ENCODE assay signal across 8 cellular contexts in the genomic region with DNA sequence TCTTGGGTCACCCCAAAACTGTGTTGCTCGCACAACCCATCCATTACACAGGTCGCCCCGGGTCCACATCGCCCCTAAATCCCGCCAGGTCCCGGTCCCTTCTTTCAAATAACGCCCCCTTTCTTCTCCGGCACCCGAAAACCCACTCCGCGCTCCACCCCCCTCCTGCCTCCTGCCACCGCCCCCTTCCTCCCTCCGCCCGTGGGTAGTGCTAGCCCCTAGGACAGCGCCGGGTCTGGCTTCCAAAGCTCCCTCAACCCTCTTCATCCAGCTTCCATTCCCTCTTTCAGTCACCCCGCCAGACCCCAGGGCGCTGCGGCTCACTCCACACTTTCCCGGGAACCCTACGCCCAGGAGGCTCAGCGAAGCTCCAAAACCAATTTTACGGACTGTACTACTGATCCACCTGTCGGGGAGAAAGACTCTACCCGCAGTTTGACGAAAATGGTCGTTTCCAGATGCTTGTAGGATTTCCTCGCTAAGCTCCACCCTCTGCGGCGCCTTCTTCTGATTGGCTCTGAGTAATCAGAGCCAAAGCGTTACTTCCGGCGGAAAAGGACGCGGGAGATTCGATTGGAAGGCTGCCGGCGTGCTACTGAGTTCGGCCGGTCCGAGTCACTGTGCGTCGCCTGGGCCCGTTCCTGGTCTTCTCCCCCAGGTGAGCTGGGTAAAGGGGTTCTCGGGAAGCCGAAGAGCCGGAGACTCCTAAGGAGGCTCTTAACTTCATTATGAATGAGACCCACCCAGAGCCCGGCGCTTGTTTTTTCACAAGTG. TPM values are rescaled to one million over a fixed set of nuclear protein-coding genes. Genes with fewer than 3 reads are reported as not detected.
DNase-seq lines count a peak whose midpoint lies in the region; ATAC-seq and TF ChIP-seq lines count a peak whose summit lies in the region.

A gene with protein sequence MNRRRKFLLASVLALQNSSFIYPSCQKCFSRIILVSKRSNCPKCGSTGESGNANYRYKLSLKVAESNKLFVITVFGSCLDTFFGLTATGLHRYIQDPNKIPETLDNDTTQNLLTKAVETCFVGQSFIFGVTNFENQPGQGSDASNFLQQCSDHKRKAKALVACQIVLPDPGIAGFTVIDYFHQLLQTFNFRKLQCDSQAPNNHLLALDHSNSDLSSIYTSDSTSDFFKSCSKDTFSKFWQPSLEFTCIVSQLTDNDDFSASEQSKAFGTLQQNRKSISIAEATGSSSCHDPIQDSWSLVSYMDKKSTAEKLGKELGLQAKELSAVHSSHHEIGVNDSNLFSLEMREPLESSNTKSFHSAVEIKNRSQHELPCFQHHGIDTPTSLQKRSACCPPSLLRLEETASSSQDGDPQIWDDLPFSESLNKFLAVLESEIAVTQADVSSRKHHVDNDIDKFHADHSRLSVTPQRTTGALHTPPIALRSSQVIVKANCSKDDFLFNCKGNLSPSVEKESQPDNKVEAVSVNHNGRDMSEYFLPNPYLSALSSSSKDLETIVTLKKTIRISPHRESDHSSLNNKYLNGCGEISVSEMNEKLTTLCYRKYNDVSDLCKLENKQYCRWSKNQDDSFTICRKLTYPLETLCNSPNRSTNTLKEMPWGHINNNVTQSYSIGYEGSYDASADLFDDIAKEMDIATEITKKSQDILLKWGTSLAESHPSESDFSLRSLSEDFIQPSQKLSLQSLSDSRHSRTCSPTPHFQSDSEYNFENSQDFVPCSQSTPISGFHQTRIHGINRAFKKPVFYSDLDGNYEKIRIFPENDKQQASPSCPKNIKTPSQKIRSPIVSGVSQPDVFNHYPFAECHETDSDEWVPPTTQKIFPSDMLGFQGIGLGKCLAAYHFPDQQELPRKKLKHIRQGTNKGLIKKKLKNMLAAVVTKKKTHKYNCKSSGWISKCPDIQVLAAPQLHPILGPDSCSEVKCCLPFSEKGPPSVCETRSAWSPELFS (plus strand): TSS at position 572 of the 774 bp plus-strand sequence. CDS start 13,003 bp downstream, outside the sequence.

- no peaks in the 10 kb centered on the region for H3K9me3 Mint-ChIP-seq in activated B cell treated with CpG ODN at 0.5 μM for 24 hours
- H3K9me3 Mint-ChIP-seq in immature natural killer cell: no peaks in the 10 kb centered on the region

- intact Hi-C loops in activated B cell treated with CpG ODN at 0.5 μM for 24 hours (cut with micrococcal nuclease): loop anchor here (1.0 kb wide), 6 partner anchors 96 to 385 kb away; a partner anchor contains a TSS

- H3K4me1 Mint-ChIP-seq in activated B cell treated with CpG ODN at 0.5 μM for 24 hours (peaks cover 51% of the 10 kb centered on the region), immature natural killer cell (peaks cover 28 to 50% of the 10 kb centered on the region in 2 donors)

- H3K27me3 Mint-ChIP-seq in activated B cell treated with CpG ODN at 0.5 μM for 24 hours (no peaks in the 10 kb centered on the region), immature natural killer cell (ENCODE audit: low read depth in 3 of 3) (peaks cover 8 to 13% (median 8%) of the 10 kb centered on the region in 3 donors)

- POLR2A ChIA-PET in AG04449 (lab: Yijun Ruan, JAX): interaction anchor here (0.6 to 2.1 kb wide), 4 partner anchors 16 to 308 kb away, joined by 3 to 18 read pairs (median 4); a partner anchor contains a TSS
- POLR2A ChIA-PET in activated B cell treated with CpG ODN at 0.5 μM for 24 hours (lab: Charles Lee): interaction anchor here (0.6 to 4.4 kb wide), 31 partner anchors 9 to 391 kb away, joined by 3 to 86 read pairs (median 4); a partner anchor contains a TSS

- H3K27ac Mint-ChIP-seq in activated B cell treated with CpG ODN at 0.5 μM for 24 hours (peak within 1 kb of the TSS; percentile 99), immature natural killer cell (peak within 1 kb of the TSS; percentile 93 to 100 (median 98))

- TF ChIP-seq CTCF in AG04449 (IDR thresholded peaks at IDR 0.05; ENCODE audit: insufficient read depth, low read length, missing control alignments) (no peak), activated B cell treated with CpG ODN at 0.5 μM for 24 hours (IDR thresholded peaks at IDR 0.05) (no peak)

- peak within 1 kb of the TSS; percentile 100 for H3K4me3 Mint-ChIP-seq in activated B cell treated with CpG ODN at 0.5 μM for 24 hours
- H3K4me3 Mint-ChIP-seq in immature natural killer cell: peak within 1 kb of the TSS; percentile 96 to 100 (median 98)

- H3K36me3 Mint-ChIP-seq in activated B cell treated with CpG ODN at 0.5 μM for 24 hours (ENCODE audit: low read depth) (peaks cover 17% of the 10 kb centered on the region), immature natural killer cell (peaks cover 0 to 3% (median 0%) of the 10 kb centered on the region in 3 donors)

- peak; percentile 77 for ATAC-seq in GM18909 (IDR thresholded peaks at IDR 0.05; ENCODE audit: poor library complexity, unreplicated experiment)
- ATAC-seq in HG03175 (IDR thresholded peaks at IDR 0.05; ENCODE audit: unreplicated experiment): peak; percentile 69
- ATAC-seq in activated B cell treated with CpG ODN at 0.5 μM for 24 hours (ENCODE audit: low read depth): peak; percentile 69

- CTCF ChIA-PET in AG04449 (lab: Yijun Ruan, JAX): interaction anchor here (0.9 to 7.3 kb wide), 19 partner anchors 15 to 919 kb away, joined by 3 to 74 read pairs (median 4); no protein-coding TSS in a partner anchor
- CTCF ChIA-PET in activated B cell treated with CpG ODN at 0.5 μM for 24 hours (lab: Charles Lee): interaction anchor here (1.0 to 5.1 kb wide), 11 partner anchors 12 to 391 kb away, joined by 3 to 39 read pairs (median 4); a partner anchor contains a TSS

- peak within 1 kb of the TSS; percentile 96 for H3K27ac ChIP-seq in caudate nucleus (ENCODE audit: low read depth, low read length)

- peak within 1 kb of the TSS; percentile 86 for H3K4me3 ChIP-seq in AG04449 (ENCODE audit: low read depth, low read length)

- DNase-seq in AG04449 (ENCODE audit: low read depth, low spot score) (peak; percentile 84), NCI-H345 (lab: John Stamatoyannopoulos, UW) (peak; percentile 99), activated B cell treated with CpG ODN at 0.5 μM for 24 hours (peak; percentile 75), caudate nucleus (lab: John Stamatoyannopoulos, UW) (peak; percentile 48 to 98 (median 88)), immature natural killer cell (peak; percentile 92 to 95 (median 95)), smooth muscle cell of the brain vasculature (ENCODE audit: low read depth, low spot score) (peak; percentile 95)

RNA-seq across cellular contexts. Expression of the gene that starts here (rescaled TPM):
- 4.4 and 4.7 TPM in 2 replicates for total RNA-seq in activated B cell treated with CpG ODN at 0.5 μM for 24 hours
- polyA plus RNA-seq in immature natural killer cell: 1 to 10 TPM in 2 of 3 donors, not detected in 1; 1.4 to 2.4 TPM

Comparison
In these comparisons a context has a peak if more than half of its experiments do, and no peak if none do; other contexts are left out.
1. Peak in every context shown above with its lines: DNase-seq, ATAC-seq, H3K4me3 ChIP-seq and H3K27ac ChIP-seq.